In genomic region chrX:38887222-38887621, GRCh38 we compare ENCODE assay signal across 27 cellular contexts.
A peak's percentile ranks its signal among the peaks of the same experiment; 100 is the strongest.
DNase-seq lines count a peak whose midpoint lies in the region; ATAC-seq, FAIRE-seq and TF ChIP-seq lines count a peak whose summit lies in the region.
"Had no signal": no experiment of that assay in that cellular context is flagged by ENCODE, and none has a peak within 500 bp of the region (broad histone marks: within the 10 kb centered on the region; RNA-seq: fewer than 3 reads in every experiment).

No MANE protein-coding gene starts in this region.

- H3K4me1 Mint-ChIP-seq in astrocyte (ENCODE audit: low read depth, unreplicated experiment), result peaks cover 7% of the 10 kb centered on the region

- WGBS in A549 (ENCODE audit: missing lambda C conversion rate), result 11% methylated on average over 2 of the region's 2 CpGs
- WGBS in gastroesophageal sphincter (ENCODE audit: low coverage in 1 of 2), 2 donors, result 42 to 93% methylated on average over 2 of the region's 2 CpGs

- H3K4me3 Mint-ChIP-seq in astrocyte (ENCODE audit: unreplicated experiment), result no peak overlapping the region
- H3K4me3 Mint-ChIP-seq: CD14-positive monocyte; CD4-positive, alpha-beta memory T cell; CD4-positive, CD25-positive, alpha-beta regulatory T cell; CD8-positive, alpha-beta memory T cell had no signal

- TF ChIP-seq CTCF in A549 (IDR thresholded peaks at IDR 0.05) (no peak), astrocyte (IDR thresholded peaks at IDR 0.05; ENCODE audit: insufficient read depth, low read depth, low read length) (no peak), gastroesophageal sphincter (IDR thresholded peaks at IDR 0.05) (no peak)

- peak; percentile 32 for FAIRE-seq in A549 (lab: Jason Lieb, UNC)
- peak; percentile 98 for FAIRE-seq in astrocyte (lab: Jason Lieb, UNC)
- FAIRE-seq in colon (lab: Jason Lieb, UNC), result peak; percentile 74
- FAIRE-seq: GM12878, GM12892, GM18507 had no signal

- H3K27me3 Mint-ChIP-seq in astrocyte (ENCODE audit: low read depth, unreplicated experiment), result no peaks in the 10 kb centered on the region
- H3K27me3 Mint-ChIP-seq: CD4-positive, alpha-beta memory T cell; CD4-positive, CD25-positive, alpha-beta regulatory T cell had no signal

- no peak overlapping the region for H3K27ac Mint-ChIP-seq in astrocyte (ENCODE audit: unreplicated experiment)
- H3K27ac Mint-ChIP-seq: CD4-positive, CD25-positive, alpha-beta regulatory T cell; CD8-positive, alpha-beta memory T cell had no signal

- POLR2A ChIA-PET in A549 (lab: Yijun Ruan, JAX), result no interaction called here

- TF ChIP-seq POLR2A in A549 (IDR thresholded peaks at IDR 0.05; ENCODE audit: low read length) (no peak), gastroesophageal sphincter (IDR thresholded peaks at IDR 0.05) (no peak)

- H3K9me3 Mint-ChIP-seq in astrocyte (ENCODE audit: unreplicated experiment), result no peaks in the 10 kb centered on the region
- H3K9me3 Mint-ChIP-seq: CD4-positive, CD25-positive, alpha-beta regulatory T cell; CD8-positive, alpha-beta memory T cell had no signal

- no peak overlapping the region for H3K27ac ChIP-seq in A549
- H3K27ac ChIP-seq in astrocyte (ENCODE audit: low read depth, low read length), result no peak overlapping the region
- no peak overlapping the region for H3K27ac ChIP-seq in gastroesophageal sphincter
- H3K27ac ChIP-seq: 22Rv1, BLaER1 had no signal

- H3K9me3 ChIP-seq in A549 (no peaks in the 10 kb centered on the region), astrocyte (ENCODE audit: insufficient read depth, low read depth, low read length) (no peaks in the 10 kb centered on the region), gastroesophageal sphincter (no peaks in the 10 kb centered on the region)
- H3K9me3 ChIP-seq: BE2C had no signal

- no peaks in the 10 kb centered on the region for H4K20me1 ChIP-seq in astrocyte (ENCODE audit: insufficient read depth, low read length)
- H4K20me1 ChIP-seq: BLaER1 had no signal

- no peaks in the 10 kb centered on the region for H3K79me2 ChIP-seq in astrocyte (ENCODE audit: insufficient read depth, low read length)

- H3K4me3 ChIP-seq in A549 (no peak overlapping the region), astrocyte (ENCODE audit: insufficient read depth, low read depth, low read length) (no peak overlapping the region), gastroesophageal sphincter (no peak overlapping the region)
- H3K4me3 ChIP-seq: BLaER1, GM12878 had no signal

- no peaks in the 10 kb centered on the region for H3K36me3 Mint-ChIP-seq in astrocyte (ENCODE audit: low read depth, unreplicated experiment)
- H3K36me3 Mint-ChIP-seq: CD14-positive monocyte; CD4-positive, alpha-beta memory T cell; CD4-positive, CD25-positive, alpha-beta regulatory T cell had no signal

- no peak overlapping the region for H3K4me2 ChIP-seq in A549
- no peak overlapping the region for H3K4me2 ChIP-seq in astrocyte (ENCODE audit: low read length)
- H3K4me2 ChIP-seq: BLaER1 had no signal

- no peaks in the 10 kb centered on the region for H3K27me3 ChIP-seq in astrocyte (ENCODE audit: insufficient read depth, low read length)
- H3K27me3 ChIP-seq in gastroesophageal sphincter, result no peaks in the 10 kb centered on the region
- H3K27me3 ChIP-seq: BE2C, BLaER1 had no signal

- TF ChIP-seq RAD21 in A549 (conservative IDR thresholded peaks at IDR 0.05 in 1 of 2, IDR thresholded peaks at IDR 0.05 in 1 of 2), result no peak

- H3K36me3 ChIP-seq in astrocyte (ENCODE audit: insufficient read depth, low read length) (no peaks in the 10 kb centered on the region), gastroesophageal sphincter (no peaks in the 10 kb centered on the region)
- H3K36me3 ChIP-seq: BE2C, BLaER1 had no signal

- no peak for DNase-seq in A549 (ENCODE audit: low read depth in 1 of 2, low spot score in 1 of 2)
- no peak for DNase-seq in astrocyte (ENCODE audit: low read depth)
- DNase-seq in fibroblast of peridontal ligament (ENCODE audit: extremely low read depth), result peak; percentile 2
- no peak for DNase-seq in NCI-H2171 treated with DMSO at 0.1 percent for 48 hours (lab: John Stamatoyannopoulos, UW)
- DNase-seq in NCI-H2196 treated with DMSO at 0.1 percent for 48 hours (lab: John Stamatoyannopoulos, UW; ENCODE audit: unreplicated experiment), result no peak
- no peak for DNase-seq in superior temporal gyrus (ENCODE audit: extremely low spot score)
- DNase-seq: BE2C; C1 segment of cervical spinal cord; CD4-positive, alpha-beta memory T cell; CD4-positive, CD25-positive, alpha-beta regulatory T cell; CD8-positive, alpha-beta memory T cell; COR-L47; DMS 273 treated with DMSO at 0.1 percent for 48 hours; DMS153; DMS53; DMS79; DND-41; EL; GDM1 had no signal

- CTCF ChIA-PET in A549 (lab: Yijun Ruan, JAX), result no interaction called here

- H3K4me1 ChIP-seq in A549 (no peaks in the 10 kb centered on the region), astrocyte (ENCODE audit: insufficient read depth, low read length) (peaks cover 6% of the 10 kb centered on the region), gastroesophageal sphincter (no peaks in the 10 kb centered on the region)
- H3K4me1 ChIP-seq: BE2C had no signal

- H2AFZ ChIP-seq in astrocyte (ENCODE audit: low read depth, low read length), result no peak overlapping the region

- no peak overlapping the region for H3K9ac ChIP-seq in astrocyte (ENCODE audit: low read length)
- H3K9ac ChIP-seq: BLaER1 had no signal

- ATAC-seq in A549 (no peak), gastroesophageal sphincter (no peak)
- ATAC-seq: GM12878 had no signal

- TF ChIP-seq EP300 in A549 (IDR thresholded peaks at IDR 0.05), result no peak
- TF ChIP-seq EP300 in gastroesophageal sphincter (IDR thresholded peaks at IDR 0.05), result no peak

TF ChIP-seq in A549, 52 proteins besides CTCF, POLR2A, EP300 and RAD21:
- no peak for TF ChIP-seq ZSCAN20 (CRISPR knock-in tag; IDR thresholded peaks at IDR 0.05)
- TF ChIP-seq TFCP2L1 (CRISPR knock-in tag; IDR thresholded peaks at IDR 0.05), result no peak
- TF ChIP-seq TP53 (CRISPR knock-in tag; IDR thresholded peaks at IDR 0.05), result no peak
- no peak for TF ChIP-seq PBX3 (IDR thresholded peaks at IDR 0.05)
- no peak for TF ChIP-seq ESRRA (IDR thresholded peaks at IDR 0.05; ENCODE audit: borderline replicate concordance, low read length)
- no peak for TF ChIP-seq RCOR1 (IDR thresholded peaks at IDR 0.05; ENCODE audit: low read depth, low read length)
- no peak for TF ChIP-seq NPAS2 (CRISPR knock-in tag; IDR thresholded peaks at IDR 0.05; ENCODE audit: borderline replicate concordance)
- no peak for TF ChIP-seq HDAC2 (IDR thresholded peaks at IDR 0.05)
- no peak for TF ChIP-seq ATOH8 (CRISPR knock-in tag; IDR thresholded peaks at IDR 0.05; ENCODE audit: low read depth)
- no peak for TF ChIP-seq CBX2 (IDR thresholded peaks at IDR 0.05; ENCODE audit: borderline replicate concordance, low read depth)
TF ChIP-seq in A549: peak in this region for 0.
